Comparison of ENCODE assay signal across 7 cellular contexts in genomic region chr17:39590180-39590579, GRCh38. TPM values are rescaled to one million over a fixed set of nuclear protein-coding genes. Genes with fewer than 3 reads are reported as not detected.
"Had no signal": no experiment of that assay in that cellular context is flagged by ENCODE, and none has a peak within 500 bp of the region (broad histone marks: within the 10 kb centered on the region; RNA-seq: fewer than 3 reads in every experiment).

No MANE protein-coding gene starts in this region.

RNA-seq across cellular contexts. Expression of gene NEUROD2, which starts 17.5 kb away (rescaled TPM):
- total RNA-seq: GM23248, GM23338, H1, H7, H9, HFFc6 had no signal
- polyA plus RNA-seq: GM23248, GM23338, H1 had no signal

RNA-seq across cellular contexts. Expression of gene PPP1R1B, which starts 36.6 kb away (rescaled TPM):
- total RNA-seq: GM23248, H4, HFFc6 had no signal
- polyA plus RNA-seq: GM23248 had no signal
